In the genomic region with DNA sequence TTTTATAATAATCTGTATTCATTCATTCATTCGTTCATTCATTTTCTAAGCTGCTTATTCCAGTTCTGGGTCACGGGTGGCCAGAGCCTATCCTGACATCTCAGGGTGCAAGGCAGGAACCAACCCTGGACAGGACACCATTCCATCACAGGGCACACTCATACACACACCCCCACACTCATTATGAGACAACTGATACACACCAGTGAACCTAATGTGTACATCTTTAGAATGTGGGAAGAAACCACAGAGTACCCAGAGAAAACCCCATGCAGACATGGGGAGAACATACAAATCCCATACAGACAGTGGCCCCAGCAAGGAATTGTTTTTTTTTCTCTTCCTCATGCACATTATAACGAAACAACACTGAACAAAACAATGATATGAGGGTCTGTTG, we compare ENCODE assay signal across 19 cellular contexts. TPM values are rescaled to one million over a fixed set of nuclear protein-coding genes. Genes with fewer than 3 reads are reported as not detected.
DNase-seq lines count a peak whose midpoint lies in the region; ATAC-seq and TF ChIP-seq lines count a peak whose summit lies in the region.
"Had no signal": no experiment of that assay in that cellular context is flagged by ENCODE, and none has a peak within 500 bp of the region (broad histone marks: within the 10 kb centered on the region; RNA-seq: fewer than 3 reads in every experiment).

No MANE protein-coding gene starts in this region.

- peaks cover 33% of the 10 kb centered on the region for H3K4me1 ChIP-seq in CD4-positive, CD25-positive, alpha-beta regulatory T cell (ENCODE audit: control insufficient read depth, insufficient read depth, low read length, poor library complexity, severe bottlenecking)
- H3K4me1 ChIP-seq in tibial artery, result peaks cover 0 to 88% (median 41%) of the 10 kb centered on the region in 4 donors

- no peak overlapping the region for H3K27ac ChIP-seq in CD4-positive, CD25-positive, alpha-beta regulatory T cell (ENCODE audit: insufficient read depth, low read length, poor library complexity, severe bottlenecking)
- H3K27ac ChIP-seq in tibial artery, result no peak overlapping the region
- H3K27ac ChIP-seq: BLaER1, lower lobe of right lung had no signal

- DNase-seq in CD4-positive, CD25-positive, alpha-beta regulatory T cell, result no peak
- no peak for DNase-seq in tibial artery
- no peak for DNase-seq in SKM-1 treated with dmso at 0.1 percent for 144 hours (lab: John Stamatoyannopoulos, UW; ENCODE audit: unreplicated experiment)
- no peak for DNase-seq in NCI-H1048 (lab: John Stamatoyannopoulos, UW)
- no peak for DNase-seq in NCI-H2029 (lab: John Stamatoyannopoulos, UW)
- DNase-seq: activated CD4-positive, alpha-beta T cell treated with anti-CD3 and anti-CD28 coated beads, Interleukin-2, amount 50 U/mL, for 48 hours; activated naive CD4-positive, alpha-beta T cell; caudate nucleus; erythroblast; foreskin keratinocyte; lower lobe of right lung; NCI-H1930; NCI-H446 had no signal

- H3K9me3 ChIP-seq in CD4-positive, CD25-positive, alpha-beta regulatory T cell (ENCODE audit: control insufficient read depth in 2 of 2, low read length in 2 of 2), result no peaks in the 10 kb centered on the region
- no peaks in the 10 kb centered on the region for H3K9me3 ChIP-seq in tibial artery
- H3K9me3 ChIP-seq: BLaER1, HAP-1, lower lobe of right lung had no signal

- no peak for TF ChIP-seq CTCF in brain (conservative IDR thresholded peaks at IDR 0.05)
- no peak for TF ChIP-seq CTCF in tibial artery (IDR thresholded peaks at IDR 0.05)

- peak overlapping the region in 1 of 3 donors; percentile 75 for H3K27ac Mint-ChIP-seq in CD4-positive, CD25-positive, alpha-beta regulatory T cell
- peak overlapping the region in 3 of 5 experiments; percentile 34 to 63 (median 37) for H3K27ac Mint-ChIP-seq in brain

- peak overlapping the region; percentile 7 for H3K4me3 ChIP-seq in CD4-positive, CD25-positive, alpha-beta regulatory T cell (ENCODE audit: low read depth, low read length)
- no peak overlapping the region for H3K4me3 ChIP-seq in tibial artery
- H3K4me3 ChIP-seq: BLaER1, HAP-1, lower lobe of right lung had no signal

- no peaks in the 10 kb centered on the region for H3K36me3 ChIP-seq in CD4-positive, CD25-positive, alpha-beta regulatory T cell (ENCODE audit: control insufficient read depth, insufficient read depth, low read length)
- no peaks in the 10 kb centered on the region for H3K36me3 ChIP-seq in tibial artery
- H3K36me3 ChIP-seq: HAP-1, lower lobe of right lung had no signal

- H3K27me3 Mint-ChIP-seq in CD4-positive, CD25-positive, alpha-beta regulatory T cell, result no peaks in the 10 kb centered on the region
- H3K27me3 Mint-ChIP-seq in brain, result no peaks in the 10 kb centered on the region

- intact Hi-C loops in tibial artery (cut with DNase I; ENCODE audit: low total_unique reads), result no loop called here

- no peaks in the 10 kb centered on the region for H3K9me3 Mint-ChIP-seq in CD4-positive, CD25-positive, alpha-beta regulatory T cell
- peaks cover 0 to 2% (median 0%) of the 10 kb centered on the region in 5 experiments for H3K9me3 Mint-ChIP-seq in brain

- H3K36me3 Mint-ChIP-seq in CD4-positive, CD25-positive, alpha-beta regulatory T cell, result no peaks in the 10 kb centered on the region
- peaks cover 59% of the 10 kb centered on the region for H3K36me3 Mint-ChIP-seq in brain

- H3K27me3 ChIP-seq in CD4-positive, CD25-positive, alpha-beta regulatory T cell (ENCODE audit: control insufficient read depth, insufficient read depth, low read length), result no peaks in the 10 kb centered on the region
- H3K27me3 ChIP-seq in tibial artery, result no peaks in the 10 kb centered on the region
- H3K27me3 ChIP-seq: BLaER1, foreskin keratinocyte had no signal

- ATAC-seq in CD4-positive, CD25-positive, alpha-beta regulatory T cell (ENCODE audit: low read depth in 2 of 2), result no peak
- peak; percentile 74 for ATAC-seq in GM19463 (IDR thresholded peaks at IDR 0.05; ENCODE audit: unreplicated experiment)
- peak; percentile 47 for ATAC-seq in HG02973 (IDR thresholded peaks at IDR 0.05; ENCODE audit: unreplicated experiment)
- ATAC-seq: foreskin keratinocyte, lower lobe of right lung, Panc1 had no signal

- H3K4me1 Mint-ChIP-seq in CD4-positive, CD25-positive, alpha-beta regulatory T cell, result peaks cover 68 to 84% (median 77%) of the 10 kb centered on the region in 4 donors
- H3K4me1 Mint-ChIP-seq in brain, result peaks cover 95% of the 10 kb centered on the region

- H3K4me3 Mint-ChIP-seq in CD4-positive, CD25-positive, alpha-beta regulatory T cell, result peak overlapping the region in 1 of 4 donors; percentile 22
- H3K4me3 Mint-ChIP-seq in brain, result peak overlapping the region in 2 of 5 experiments; percentile 36 to 62

RNA-seq across cellular contexts. Expression of gene RTN4, which starts 54.7 kb away (rescaled TPM):
- total RNA-seq in CD4-positive, CD25-positive, alpha-beta regulatory T cell, result 84.2 TPM
- polyA plus RNA-seq in CD4-positive, CD25-positive, alpha-beta regulatory T cell, result 100 to 1,000 TPM in 3 of 4 donors, 10 to 100 TPM in 1; 98.0 to 151 (median 111) TPM
- 228 TPM for polyA plus RNA-seq in brain (ENCODE audit: insufficient read depth, low read depth, low replicate concordance)

Comparison
In these comparisons a context has a peak if more than half of its experiments do, and no peak if none do; other contexts are left out.
1. ATAC-seq: peak in GM19463 (single experiment) and HG02973 (single experiment); none in CD4-positive, CD25-positive, alpha-beta regulatory T cell (0 of 2).